ENCODE assay signal across 8 cellular contexts in genomic region chr12:120528861-120529525, GRCh38. TPM values are rescaled to one million over a fixed set of nuclear protein-coding genes. Genes with fewer than 3 reads are reported as not detected.
DNase-seq lines count a peak whose midpoint lies in the region; ATAC-seq and TF ChIP-seq lines count a peak whose summit lies in the region.

A gene with protein sequence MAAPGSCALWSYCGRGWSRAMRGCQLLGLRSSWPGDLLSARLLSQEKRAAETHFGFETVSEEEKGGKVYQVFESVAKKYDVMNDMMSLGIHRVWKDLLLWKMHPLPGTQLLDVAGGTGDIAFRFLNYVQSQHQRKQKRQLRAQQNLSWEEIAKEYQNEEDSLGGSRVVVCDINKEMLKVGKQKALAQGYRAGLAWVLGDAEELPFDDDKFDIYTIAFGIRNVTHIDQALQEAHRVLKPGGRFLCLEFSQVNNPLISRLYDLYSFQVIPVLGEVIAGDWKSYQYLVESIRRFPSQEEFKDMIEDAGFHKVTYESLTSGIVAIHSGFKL (minus strand): TSS chr12:120529158. CDS start chr12:120529141, 17 bp downstream.

- no peak for TF ChIP-seq CTCF in AG04449 (IDR thresholded peaks at IDR 0.05; ENCODE audit: insufficient read depth, low read length, missing control alignments)
- no peak for TF ChIP-seq CTCF in chondrocyte (IDR thresholded peaks at IDR 0.05)
- no peak for TF ChIP-seq CTCF in kidney epithelial cell (IDR thresholded peaks at IDR 0.05; ENCODE audit: insufficient read depth, low read length, poor library complexity, severe bottlenecking)

- peaks cover 10% of the 10 kb centered on the region for H3K36me3 Mint-ChIP-seq in activated CD4-positive, alpha-beta T cell treated with anti-CD3 and anti-CD28 coated beads for 36 hours (ENCODE audit: low read depth)
- no peaks in the 10 kb centered on the region for H3K36me3 Mint-ChIP-seq in chondrocyte (ENCODE audit: low read depth)

- peak within 1 kb of the TSS; percentile 99 for H3K4me3 Mint-ChIP-seq in activated CD4-positive, alpha-beta T cell treated with anti-CD3 and anti-CD28 coated beads for 36 hours
- H3K4me3 Mint-ChIP-seq in chondrocyte (ENCODE audit: unreplicated experiment), result peak within 1 kb of the TSS; percentile 97

- no peak for DNase-seq in AG04449 (ENCODE audit: low read depth, low spot score)
- peak; percentile 83 for DNase-seq in NCI-H345 treated with DMSO at 0.1 percent for 48 hours (lab: John Stamatoyannopoulos, UW; ENCODE audit: unreplicated experiment)
- peak; percentile 93 for DNase-seq in activated CD4-positive, alpha-beta T cell treated with anti-CD3 and anti-CD28 coated beads for 36 hours
- DNase-seq in chondrocyte (ENCODE audit: low spot score), result peak; percentile 95
- peak; percentile 28 for DNase-seq in kidney epithelial cell (ENCODE audit: low read depth)
- peak; percentile 71 to 77 for DNase-seq in stimulated activated CD4-positive, alpha-beta T cell treated with anti-CD3 and anti-CD28 coated beads, Interleukin-15, amount 100 ng/mL, for 48 hours (ENCODE audit: low read depth in 2 of 2)

- no peaks in the 10 kb centered on the region for H3K36me3 ChIP-seq in kidney epithelial cell (ENCODE audit: control insufficient read depth, insufficient read depth, low read length)

- H3K4me1 Mint-ChIP-seq in activated CD4-positive, alpha-beta T cell treated with anti-CD3 and anti-CD28 coated beads for 36 hours, result peaks cover 21% of the 10 kb centered on the region
- H3K4me1 Mint-ChIP-seq in chondrocyte (ENCODE audit: low read depth), result peaks cover 23% of the 10 kb centered on the region

- no peaks in the 10 kb centered on the region for H3K27me3 Mint-ChIP-seq in activated CD4-positive, alpha-beta T cell treated with anti-CD3 and anti-CD28 coated beads for 36 hours
- H3K27me3 Mint-ChIP-seq in chondrocyte (ENCODE audit: low read depth), result no peaks in the 10 kb centered on the region

- peak within 1 kb of the TSS; percentile 100 for H3K27ac Mint-ChIP-seq in activated CD4-positive, alpha-beta T cell treated with anti-CD3 and anti-CD28 coated beads for 36 hours
- peak within 1 kb of the TSS; percentile 100 for H3K27ac Mint-ChIP-seq in chondrocyte (ENCODE audit: unreplicated experiment)

- POLR2A ChIA-PET in AG04449 (lab: Yijun Ruan, JAX), result interaction anchor here (0.6 to 1.0 kb wide), 2 partner anchors 11 to 33 kb away, joined by 3 to 5 read pairs; partner anchors contain the start of gene DYNLL1
- POLR2A ChIA-PET in activated CD4-positive, alpha-beta T cell treated with anti-CD3 and anti-CD28 coated beads for 36 hours (lab: Charles Lee), result interaction anchor here (0.6 to 1.7 kb wide), 7 partner anchors 8 to 238 kb away, joined by 3 to 10 read pairs (median 4); partner anchors contain the start of genes DYNLL1, RNU4-1 and RNU4-2

- CTCF ChIA-PET in AG04449 (lab: Yijun Ruan, JAX), result interaction anchor here (1.0 kb wide), 1 partner anchor 9 kb away, joined by 5 read pairs; no protein-coding TSS in a partner anchor
- CTCF ChIA-PET in activated CD4-positive, alpha-beta T cell treated with anti-CD3 and anti-CD28 coated beads for 36 hours (lab: Charles Lee), result interaction anchor here (0.6 to 1.3 kb wide), 11 partner anchors 9 to 297 kb away, joined by 3 to 6 read pairs (median 4); partner anchors contain the start of gene SIRT4

- no peaks in the 10 kb centered on the region for H3K27me3 ChIP-seq in kidney epithelial cell (ENCODE audit: control insufficient read depth, insufficient read depth, low read length)

- intact Hi-C loops in activated CD4-positive, alpha-beta T cell treated with anti-CD3 and anti-CD28 coated beads for 36 hours (cut with DNase I, micrococcal nuclease), result loop anchor here (1.0 to 2.0 kb wide), 5 partner anchors 32 to 212 kb away; partner anchors contain the start of genes DYNLL1 (in 2 of the 2), COX6A1 (in 1 of the 2) and SRSF9 (in 1 of the 2)

- H3K4me3 ChIP-seq in AG04449 (ENCODE audit: low read depth, low read length) (peak within 1 kb of the TSS; percentile 92), kidney epithelial cell (ENCODE audit: low read depth, low read length) (peak within 1 kb of the TSS; percentile 98)

- no peaks in the 10 kb centered on the region for H3K9me3 Mint-ChIP-seq in activated CD4-positive, alpha-beta T cell treated with anti-CD3 and anti-CD28 coated beads for 36 hours (ENCODE audit: low read depth)
- no peaks in the 10 kb centered on the region for H3K9me3 Mint-ChIP-seq in chondrocyte (ENCODE audit: low read depth)

- peak; percentile 86 for ATAC-seq in GM18907 (IDR thresholded peaks at IDR 0.05; ENCODE audit: unreplicated experiment)
- peak; percentile 85 for ATAC-seq in HG03175 (IDR thresholded peaks at IDR 0.05; ENCODE audit: unreplicated experiment)
- ATAC-seq in activated CD4-positive, alpha-beta T cell treated with anti-CD3 and anti-CD28 coated beads for 36 hours, result peak; percentile 93

RNA-seq across cellular contexts. Expression of the gene that starts here (rescaled TPM):
- 10 to 100 TPM; 31.3 to 32.6 TPM for total RNA-seq in activated CD4-positive, alpha-beta T cell treated with anti-CD3 and anti-CD28 coated beads for 36 hours
- 16.2 to 22.9 TPM (median 19.8 TPM) in 3 replicates for total RNA-seq in chondrocyte
- 29.2 and 30.6 TPM in 2 replicates for total RNA-seq in kidney epithelial cell
